23 cellular contexts compared by ENCODE assay signal in the genomic region with DNA sequence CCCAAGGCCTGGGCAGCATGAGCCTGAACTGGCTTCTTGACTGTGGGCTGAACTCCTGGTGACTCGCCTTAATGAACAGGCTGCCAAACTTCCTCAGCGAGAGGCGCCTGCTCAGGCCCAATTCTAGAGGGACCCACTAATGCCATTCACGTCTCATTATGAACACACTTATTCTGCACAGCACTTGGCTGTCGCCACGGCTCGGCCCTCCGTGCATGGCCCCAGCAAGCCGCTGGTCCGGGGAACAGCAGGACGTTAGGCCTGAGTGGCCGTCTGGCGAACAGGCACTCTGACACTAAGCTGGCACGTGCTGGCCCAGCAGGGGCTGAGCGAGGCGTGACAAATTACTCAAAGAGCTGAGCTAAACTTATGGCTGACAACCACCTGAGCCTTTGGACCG. TPM values are rescaled to one million over a fixed set of nuclear protein-coding genes. Genes with fewer than 3 reads are reported as not detected.
DNase-seq lines count a peak whose midpoint lies in the region; ATAC-seq lines count a peak whose summit lies in the region.
"Had no signal": no experiment of that assay in that cellular context is flagged by ENCODE, and none has a peak within 500 bp of the region (broad histone marks: within the 10 kb centered on the region; RNA-seq: fewer than 3 reads in every experiment).

No MANE protein-coding gene starts in this region.

- H3K9me3 ChIP-seq in GM23248 (ENCODE audit: low read depth), result no peaks in the 10 kb centered on the region
- H3K9me3 ChIP-seq: breast epithelium, Peyer's patch, right atrium auricular region, suprapubic skin had no signal

- ATAC-seq in GM19452 (IDR thresholded peaks at IDR 0.05; ENCODE audit: unreplicated experiment) (no peak), GM18907 (IDR thresholded peaks at IDR 0.05; ENCODE audit: unreplicated experiment) (no peak)
- ATAC-seq: HCT116 had no signal

- H3K4me1 ChIP-seq in GM23248 (ENCODE audit: insufficient read depth), result no peaks in the 10 kb centered on the region
- H3K4me1 ChIP-seq: breast epithelium, Peyer's patch, suprapubic skin had no signal

- H3F3A ChIP-seq in GM23248 (ENCODE audit: insufficient read depth), result no peaks in the 10 kb centered on the region

- 79 to 81% methylated on average over 15 to 17 of the region's 17 CpGs for WGBS in GM23248 (ENCODE audit: low coverage in 1 of 2, low lambda C conversion rate in 2 of 2, missing lambda C conversion rate in 2 of 2), 2 experiments

- H3K79me2 ChIP-seq in GM23248 (ENCODE audit: insufficient read depth), result no peaks in the 10 kb centered on the region
- H3K79me2 ChIP-seq: hepatocyte had no signal

- H3K4me2 ChIP-seq in GM23248 (ENCODE audit: unreplicated experiment), result no peak overlapping the region
- H3K4me2 ChIP-seq: hepatocyte had no signal

- no peaks in the 10 kb centered on the region for H3K27me3 Mint-ChIP-seq in activated T-helper 2 cell treated with anti-CD3 and anti-CD28 coated beads, Interferon-gamma antibody, Interleukin-2, Interleukin-4, amounts not matched to agents 10 μg/mL and 5 μg/mL and 100 μg/mL, durations not matched to agents 14 hours and 24 hours and 36 hours (ENCODE audit: low read depth)
- H3K27me3 Mint-ChIP-seq: activated B cell treated with CpG ODN at 0.5 μM for 24 hours had no signal

- in situ Hi-C loops in GM23248 (cut with MboI), result no loop called here

- no peak overlapping the region for H3K9ac ChIP-seq in GM23248

- peaks cover 7% of the 10 kb centered on the region for H3K9me3 Mint-ChIP-seq in activated T-helper 2 cell treated with anti-CD3 and anti-CD28 coated beads, Interferon-gamma antibody, Interleukin-2, Interleukin-4, amounts not matched to agents 10 μg/mL and 5 μg/mL and 100 μg/mL, durations not matched to agents 14 hours and 24 hours and 36 hours
- H3K9me3 Mint-ChIP-seq: activated B cell treated with CpG ODN at 0.5 μM for 24 hours had no signal

- intact Hi-C loops in activated T-helper 2 cell treated with anti-CD3 and anti-CD28 coated beads, Interferon-gamma antibody, Interleukin-2, Interleukin-4, amounts not matched to agents 10 μg/mL and 5 μg/mL and 100 μg/mL, durations not matched to agents 14 hours and 24 hours and 36 hours (cut with micrococcal nuclease), result loop anchor here (1.0 to 5.0 kb wide), 4 partner anchors 13 to 78 kb away; partner anchors contain the start of gene INSM1

- peak; percentile 2 for DNase-seq in GM23248
- DNase-seq in NCI-H1092 (lab: John Stamatoyannopoulos, UW), result peak; percentile 20
- no peak for DNase-seq in activated T-helper 2 cell treated with anti-CD3 and anti-CD28 coated beads, Interferon-gamma antibody, Interleukin-2, Interleukin-4, amounts not matched to agents 10 μg/mL and 5 μg/mL and 100 μg/mL, durations not matched to agents 14 hours and 24 hours and 36 hours (ENCODE audit: low spot score)
- DNase-seq in midbrain (lab: John Stamatoyannopoulos, UW), result peak; percentile 28
- no peak for DNase-seq in NCI-H1105 treated with DMSO at 0.1 percent for 48 hours (lab: John Stamatoyannopoulos, UW)
- no peak for DNase-seq in DMS53 (lab: John Stamatoyannopoulos, UW)
- DNase-seq: activated B cell treated with CpG ODN at 0.5 μM for 24 hours; AML-193; Kasumi-1; NCI-H1105; Peyer's patch; stimulated activated CD4-positive, alpha-beta T cell treated with anti-CD3 and anti-CD28 coated beads, Interleukin-12 subunit alpha, Interleukin-12 subunit beta, amount 100 ng/mL, for 4 hours had no signal

- peaks cover 42% of the 10 kb centered on the region for H3K36me3 Mint-ChIP-seq in activated T-helper 2 cell treated with anti-CD3 and anti-CD28 coated beads, Interferon-gamma antibody, Interleukin-2, Interleukin-4, amounts not matched to agents 10 μg/mL and 5 μg/mL and 100 μg/mL, durations not matched to agents 14 hours and 24 hours and 36 hours (ENCODE audit: low read depth)

- no peak overlapping the region for H3K4me3 Mint-ChIP-seq in activated T-helper 2 cell treated with anti-CD3 and anti-CD28 coated beads, Interferon-gamma antibody, Interleukin-2, Interleukin-4, amounts not matched to agents 10 μg/mL and 5 μg/mL and 100 μg/mL, durations not matched to agents 14 hours and 24 hours and 36 hours (ENCODE audit: low read depth)
- H3K4me3 Mint-ChIP-seq: activated B cell treated with CpG ODN at 0.5 μM for 24 hours had no signal

- H3K4me1 Mint-ChIP-seq in activated T-helper 2 cell treated with anti-CD3 and anti-CD28 coated beads, Interferon-gamma antibody, Interleukin-2, Interleukin-4, amounts not matched to agents 10 μg/mL and 5 μg/mL and 100 μg/mL, durations not matched to agents 14 hours and 24 hours and 36 hours (ENCODE audit: low read depth), result peaks cover 62% of the 10 kb centered on the region

- H3K9me2 ChIP-seq in GM23248 (ENCODE audit: insufficient read depth), result no peaks in the 10 kb centered on the region

- H3K27ac Mint-ChIP-seq in activated T-helper 2 cell treated with anti-CD3 and anti-CD28 coated beads, Interferon-gamma antibody, Interleukin-2, Interleukin-4, amounts not matched to agents 10 μg/mL and 5 μg/mL and 100 μg/mL, durations not matched to agents 14 hours and 24 hours and 36 hours, result peak overlapping the region; percentile 89
- H3K27ac Mint-ChIP-seq: activated B cell treated with CpG ODN at 0.5 μM for 24 hours had no signal

- no peak overlapping the region for H2AFZ ChIP-seq in GM23248
- H2AFZ ChIP-seq: hepatocyte had no signal

- H3K4me3 ChIP-seq in GM23248, result no peak overlapping the region
- H3K4me3 ChIP-seq: breast epithelium, coronary artery, hepatocyte, Peyer's patch, right atrium auricular region, SK-N-MC, suprapubic skin had no signal

- H3K27me3 ChIP-seq in GM23248 (replicated peaks; ENCODE audit: insufficient read depth), result no peaks in the 10 kb centered on the region
- H3K27me3 ChIP-seq: breast epithelium, hepatocyte, Peyer's patch, right atrium auricular region, suprapubic skin had no signal

- no peaks in the 10 kb centered on the region for H4K20me1 ChIP-seq in GM23248 (ENCODE audit: insufficient read depth)

- H3K27ac ChIP-seq in GM23248, result no peak overlapping the region
- H3K27ac ChIP-seq: breast epithelium, coronary artery, hepatocyte, Peyer's patch, right atrium auricular region, SK-N-MC, suprapubic skin had no signal

- no peaks in the 10 kb centered on the region for H3K36me3 ChIP-seq in GM23248 (ENCODE audit: low read depth)
- H3K36me3 ChIP-seq: breast epithelium, right atrium auricular region, suprapubic skin had no signal

RNA-seq across cellular contexts. Expression of gene INSM1, which starts 45.9 kb away (rescaled TPM):
- total RNA-seq in GM23248 (2014; rRNA removed; shearing (Covaris generic)), result not detected in 2 replicates
- not detected in 2 replicates for polyA plus RNA-seq in GM23248 (2016; fragmentation: Nextera tagmentation; extraction: Ambion mirVana)
- total RNA-seq in activated T-helper 2 cell treated with anti-CD3 and anti-CD28 coated beads, Interferon-gamma antibody, Interleukin-2, Interleukin-4, amounts not matched to agents 10 μg/mL and 5 μg/mL and 100 μg/mL, durations not matched to agents 14 hours and 24 hours and 36 hours, result 31.5 and 32.1 TPM in 2 replicates
- total RNA-seq: activated B cell treated with CpG ODN at 0.5 μM for 24 hours, Daoy, osteoblast, right atrium auricular region, suprapubic skin had no signal

Comparison
In these comparisons a context has a peak if more than half of its experiments do, and no peak if none do; other contexts are left out.
1. DNase-seq: peak in GM23248 (single experiment), NCI-H1092 (single experiment) and midbrain (single experiment); none in activated T-helper 2 cell treated with anti-CD3 and anti-CD28 coated beads, Interferon-gamma antibody, Interleukin-2, Interleukin-4, amounts not matched to agents 10 μg/mL and 5 μg/mL and 100 μg/mL, durations not matched to agents 14 hours and 24 hours and 36 hours (single experiment), NCI-H1105 treated with DMSO at 0.1 percent for 48 hours (single experiment) and DMS53 (single experiment).
2. RNA of gene INSM1, which starts 45.9 kb away (total RNA-seq): 31.5 to 32.1 TPM in activated T-helper 2 cell treated with anti-CD3 and anti-CD28 coated beads, Interferon-gamma antibody, Interleukin-2, Interleukin-4, amounts not matched to agents 10 μg/mL and 5 μg/mL and 100 μg/mL, durations not matched to agents 14 hours and 24 hours and 36 hours; not detected in GM23248; every median in the first group is over 10 times any median in the second.